1 cellular context compared by ENCODE assay signal in genomic region chr12:69570000-69570516, GRCh38.
TF ChIP-seq lines count a peak whose summit lies in the region.

No MANE protein-coding gene starts in this region.

TF ChIP-seq in K562, 482 proteins besides CTCF, POLR2A, EP300 and RAD21:
- TF ChIP-seq ZNF324 (CRISPR knock-in tag; IDR thresholded peaks at IDR 0.05), result no peak
- no peak for TF ChIP-seq BCLAF1 (IDR thresholded peaks at IDR 0.05; ENCODE audit: borderline replicate concordance in 1 of 2, control insufficient read depth in 1 of 2, low read depth in 2 of 2, low read length in 1 of 2)
- TF ChIP-seq GTF2F1 (IDR thresholded peaks at IDR 0.05; ENCODE audit: low read depth, low read length), result no peak
- TF ChIP-seq SMAD4 (CRISPR knock-in tag; conservative IDR thresholded peaks at IDR 0.05), result no peak
- no peak for TF ChIP-seq THAP7 (CRISPR knock-in tag; IDR thresholded peaks at IDR 0.05)
- no peak for TF ChIP-seq IFI16 (CRISPR knock-in tag; IDR thresholded peaks at IDR 0.05)
- TF ChIP-seq REST (CRISPR knock-in tag; IDR thresholded peaks at IDR 0.05; ENCODE audit: low read depth), result no peak
- no peak for TF ChIP-seq SNRNP70 (optimal IDR thresholded peaks at IDR 0.05; ENCODE audit: low read depth, low read length)
- TF ChIP-seq ZNF277 (CRISPR knock-in tag; IDR thresholded peaks at IDR 0.05; ENCODE audit: borderline replicate concordance), result no peak
- no peak for TF ChIP-seq SMARCA4 (IDR thresholded peaks at IDR 0.05)
- TF ChIP-seq TEAD2 (tag; IDR thresholded peaks at IDR 0.05), result no peak
